9 cellular contexts compared by ENCODE assay signal in genomic region chr6:17984822-17985660, GRCh38. TPM values are rescaled to one million over a fixed set of nuclear protein-coding genes. Genes with fewer than 3 reads are reported as not detected.
A peak's percentile ranks its signal among the peaks of the same experiment; 100 is the strongest.
DNase-seq lines count a peak whose midpoint lies in the region; ATAC-seq and TF ChIP-seq lines count a peak whose summit lies in the region.
"Had no signal": no experiment of that assay in that cellular context is flagged by ENCODE, and none has a peak within 500 bp of the region (broad histone marks: within the 10 kb centered on the region; RNA-seq: fewer than 3 reads in every experiment).

No MANE protein-coding gene starts in this region.

- no peak overlapping the region for H3K23ac ChIP-seq in trophoblast cell (ENCODE audit: low read length)

- H3K4me1 ChIP-seq in fibroblast of lung (ENCODE audit: control insufficient read depth, extremely low read depth, insufficient read depth, low read length) = peaks cover 2% of the 10 kb centered on the region
- peaks cover 4 to 5% of the 10 kb centered on the region in 2 experiments for H3K4me1 ChIP-seq in trophoblast cell (ENCODE audit: control insufficient read depth in 1 of 2, insufficient read depth in 2 of 2, low read length in 2 of 2)

- H3K14ac ChIP-seq in trophoblast cell (ENCODE audit: low read length) = no peak overlapping the region

- H3K79me1 ChIP-seq in trophoblast cell (ENCODE audit: low read length) = peaks cover 14% of the 10 kb centered on the region

- H3K27ac ChIP-seq in fibroblast of lung (ENCODE audit: insufficient read depth, low read length) (peak overlapping the region; percentile 22), trophoblast cell (ENCODE audit: low read depth, low read length) (no peak overlapping the region)

- peak overlapping the region; percentile 21 for H3K4ac ChIP-seq in trophoblast cell (ENCODE audit: low read depth, low read length)

- peaks cover 70% of the 10 kb centered on the region for H3K79me2 ChIP-seq in fibroblast of lung (ENCODE audit: control insufficient read depth, insufficient read depth, low read length)
- peaks cover 10% of the 10 kb centered on the region for H3K79me2 ChIP-seq in trophoblast cell (ENCODE audit: control insufficient read depth, insufficient read depth, low read length, poor library complexity)

- H4K12ac ChIP-seq in trophoblast cell (ENCODE audit: low read depth, low read length) = no peak overlapping the region

- no peak overlapping the region for H2AK5ac ChIP-seq in trophoblast cell (ENCODE audit: low read length)

- DNase-seq in AG10803 (ENCODE audit: low read depth) (no peak), SK-N-DZ (ENCODE audit: low spot score) (peak; percentile 22), fibroblast of lung (ENCODE audit: low read depth in 2 of 2) (peak in 1 of 2 donors; percentile 38), trophoblast cell (no peak), GM13977 (ENCODE audit: low spot score) (no peak), activated gamma-delta T cell treated with Interleukin-2 at 50 U/mL for 16 hours (no peak)
- DNase-seq: activated B cell treated with CpG ODN at 0.5 μM for 24 hours had no signal

- H3K4me2 ChIP-seq in fibroblast of lung (ENCODE audit: extremely low read depth, insufficient read depth, low read length) = peak overlapping the region; percentile 61
- no peak overlapping the region for H3K4me2 ChIP-seq in trophoblast cell (ENCODE audit: low read length)

- H3K9me3 ChIP-seq in fibroblast of lung (ENCODE audit: control insufficient read depth, insufficient read depth, low read depth, low read length) = no peaks in the 10 kb centered on the region
- no peaks in the 10 kb centered on the region for H3K9me3 ChIP-seq in trophoblast cell (ENCODE audit: insufficient read depth, low read depth, low read length)

- H3K4me3 ChIP-seq in AG10803 (ENCODE audit: low read length) (peak overlapping the region; percentile 85), fibroblast of lung (replicated peaks in 1 of 4; ENCODE audit: control extremely low read depth in 1 of 4, insufficient read depth in 1 of 4, low read depth in 3 of 4, low read length in 4 of 4) (peak overlapping the region; percentile 60 to 97 (median 73)), trophoblast cell (ENCODE audit: low read depth, low read length) (no peak overlapping the region)

- WGBS in trophoblast cell (ENCODE audit: extremely low coverage, insufficient coverage, insufficient read length) = no CpG with 5 or more reads among the region's 11 CpGs

- H3K36me3 ChIP-seq in fibroblast of lung (ENCODE audit: control insufficient read depth, insufficient read depth, low read length) (peaks cover 4% of the 10 kb centered on the region), trophoblast cell (ENCODE audit: control insufficient read depth in 1 of 2, insufficient read depth in 2 of 2, low read length in 2 of 2) (peaks cover 4 to 8% of the 10 kb centered on the region in 2 experiments)

- TF ChIP-seq CTCF in AG10803 (conservative IDR thresholded peaks at IDR 0.05; ENCODE audit: low read length) = no peak
- TF ChIP-seq CTCF in fibroblast of lung (conservative IDR thresholded peaks at IDR 0.05 in 1 of 2, IDR thresholded peaks at IDR 0.05 in 1 of 2; ENCODE audit: low read depth in 1 of 2, low read length in 2 of 2) = no peak
- no peak for TF ChIP-seq CTCF in GM13977 (IDR thresholded peaks at IDR 0.05; ENCODE audit: extremely low read depth, insufficient read depth, missing control alignments)

- in situ Hi-C loops in GM13977 (cut with MboI; ENCODE audit: low pct_unique_long_range_greater_than_20kb, low sequenced_read_pairs, unreplicated experiment) = no loop called here

- no peaks in the 10 kb centered on the region for H3K27me3 ChIP-seq in fibroblast of lung (ENCODE audit: control insufficient read depth, insufficient read depth, low read length)
- no peaks in the 10 kb centered on the region for H3K27me3 ChIP-seq in trophoblast cell (ENCODE audit: insufficient read depth, low read length)

- H3K18ac ChIP-seq in trophoblast cell (ENCODE audit: low read length) = no peak overlapping the region

- no peak for ATAC-seq in HG02678 (IDR thresholded peaks at IDR 0.05; ENCODE audit: unreplicated experiment)
- ATAC-seq in HG03135 (IDR thresholded peaks at IDR 0.05; ENCODE audit: unreplicated experiment) = no peak

- H2BK12ac ChIP-seq in trophoblast cell (ENCODE audit: low read length) = no peak overlapping the region

- no peaks in the 10 kb centered on the region for H4K20me1 ChIP-seq in fibroblast of lung (ENCODE audit: control insufficient read depth, extremely low read depth, insufficient read depth, low read length)

- no peak overlapping the region for H4K91ac ChIP-seq in trophoblast cell (ENCODE audit: low read depth, low read length)

- H3K9ac ChIP-seq in fibroblast of lung (ENCODE audit: insufficient read depth, low read length) (no peak overlapping the region), trophoblast cell (ENCODE audit: low read length) (no peak overlapping the region)

- no peak overlapping the region for H4K8ac ChIP-seq in trophoblast cell (ENCODE audit: low read depth, low read length)

- H2AFZ ChIP-seq in fibroblast of lung (ENCODE audit: low read length) (no peak overlapping the region), trophoblast cell (ENCODE audit: insufficient read depth, low read length, poor library complexity) (no peak overlapping the region)

- H2BK5ac ChIP-seq in trophoblast cell (ENCODE audit: low read depth, low read length, poor library complexity) = no peak overlapping the region

- no peak overlapping the region for H2BK120ac ChIP-seq in trophoblast cell (ENCODE audit: insufficient read depth, low read length, poor library complexity)

RNA-seq across cellular contexts. Expression of gene KIF13A, which starts 2.4 kb away (rescaled TPM):
- 8.9 and 9.4 TPM in 2 replicates for polyA plus RNA-seq in SK-N-DZ (2014; cell fraction: cytosol; rRNA removed)
- polyA plus RNA-seq in SK-N-DZ (2014; cell fraction: nucleus; rRNA removed) = 5.7 and 7.8 TPM in 2 replicates
- total RNA-seq in fibroblast of lung = 65.0 and 114 TPM in 2 replicates
- 52.3 and 55.0 TPM in 2 replicates for polyA plus RNA-seq in fibroblast of lung
- polyA plus RNA-seq in fibroblast of lung (2012) = 42.7 and 44.9 TPM in 2 replicates
- 72.5 and 75.5 TPM in 2 replicates for polyA minus RNA-seq in fibroblast of lung (ENCODE audit: low replicate concordance)
- 53.4 and 54.2 TPM in 2 replicates for polyA plus RNA-seq in trophoblast cell (2013)
